ENCODE assay signal across 1 cellular context in genomic region chr20:32563311-32564272, GRCh38.
TF ChIP-seq lines count a peak whose summit lies in the region.

No MANE protein-coding gene starts in this region.

TF ChIP-seq in HepG2, 621 proteins besides CTCF, POLR2A, EP300 and RAD21 (continued from another document and continues in another):
- no peak for TF ChIP-seq REST (IDR thresholded peaks at IDR 0.05; ENCODE audit: borderline replicate concordance in 1 of 2, low read depth in 1 of 2, low read length in 2 of 2)
- peak; percentile 20; the same call in 1 of the 2 replicates for TF ChIP-seq THAP9 (CRISPR knock-in tag; IDR thresholded peaks at IDR 0.05; ENCODE audit: borderline replicate concordance)
- no peak for TF ChIP-seq RELA (CRISPR knock-in tag; IDR thresholded peaks at IDR 0.05)
- TF ChIP-seq ZNF768 (CRISPR knock-in tag; IDR thresholded peaks at IDR 0.05): peak; percentile 100
- no peak for TF ChIP-seq KMT2B (CRISPR knock-in tag; IDR thresholded peaks at IDR 0.05)
- TF ChIP-seq NFAT5 (CRISPR knock-in tag; IDR thresholded peaks at IDR 0.05): no peak
- TF ChIP-seq RCOR2 (CRISPR knock-in tag; IDR thresholded peaks at IDR 0.05): peak; percentile 71; the same call in 1 of the 2 replicates
- 0 out of 2 replicates have a peak, but pooled peaks have one; percentile 62 for TF ChIP-seq PCBP1 (IDR thresholded peaks at IDR 0.05; ENCODE audit: borderline replicate concordance, low read depth, low read length)
- TF ChIP-seq RNF2 (conservative IDR thresholded peaks at IDR 0.05; ENCODE audit: low read depth): no peak
- TF ChIP-seq KDM4B (CRISPR knock-in tag; IDR thresholded peaks at IDR 0.05): no peak
- TF ChIP-seq ZNF747 (CRISPR knock-in tag; IDR thresholded peaks at IDR 0.05; ENCODE audit: borderline replicate concordance): no peak
- TF ChIP-seq ZMYM3 (CRISPR knock-in tag; IDR thresholded peaks at IDR 0.05): peak; percentile 97
- TF ChIP-seq ZNF652 (CRISPR knock-in tag; IDR thresholded peaks at IDR 0.05; ENCODE audit: borderline replicate concordance, low read depth): no peak
- no peak for TF ChIP-seq FUBP1 (CRISPR knock-in tag; IDR thresholded peaks at IDR 0.05; ENCODE audit: borderline replicate concordance)
- no peak for TF ChIP-seq MAFF (IDR thresholded peaks at IDR 0.05; ENCODE audit: low read depth, low read length)
- TF ChIP-seq ARNT2 (CRISPR knock-in tag; IDR thresholded peaks at IDR 0.05; ENCODE audit: low read depth): no peak
- no peak for TF ChIP-seq ZFX (CRISPR knock-in tag; IDR thresholded peaks at IDR 0.05; ENCODE audit: low read depth)
- TF ChIP-seq SRY (CRISPR knock-in tag; IDR thresholded peaks at IDR 0.05): 0 out of 2 replicates have a peak, but pooled peaks have one; percentile 38
- no peak for TF ChIP-seq MXI1 (IDR thresholded peaks at IDR 0.05; ENCODE audit: borderline replicate concordance, low read depth, low read length)
- no peak for TF ChIP-seq ZNF660 (CRISPR knock-in tag; IDR thresholded peaks at IDR 0.05; ENCODE audit: borderline replicate concordance, low read depth)
- no peak for TF ChIP-seq KDM2A (CRISPR knock-in tag; IDR thresholded peaks at IDR 0.05; ENCODE audit: borderline replicate concordance, low read depth)
- no peak for TF ChIP-seq GLI4 (CRISPR knock-in tag; IDR thresholded peaks at IDR 0.05; ENCODE audit: borderline replicate concordance)
- TF ChIP-seq SRSF9 (IDR thresholded peaks at IDR 0.05; ENCODE audit: borderline replicate concordance, insufficient read depth, low read depth, low read length, poor library complexity, severe bottlenecking): no peak
- TF ChIP-seq ZBTB7A (CRISPR knock-in tag; IDR thresholded peaks at IDR 0.05): 0 out of 2 replicates have a peak, but pooled peaks have one; percentile 32
- TF ChIP-seq CAMTA2 (CRISPR knock-in tag; IDR thresholded peaks at IDR 0.05; ENCODE audit: borderline replicate concordance): no peak
- no peak for TF ChIP-seq ZMYM2 (CRISPR knock-in tag; IDR thresholded peaks at IDR 0.05)
- TF ChIP-seq ZSCAN29 (CRISPR knock-in tag; conservative IDR thresholded peaks at IDR 0.05): no peak
- TF ChIP-seq ZGPAT (CRISPR knock-in tag; IDR thresholded peaks at IDR 0.05): no peak
- no peak for TF ChIP-seq TCF12 (IDR thresholded peaks at IDR 0.05)
- no peak for TF ChIP-seq TCF12 (CRISPR knock-in tag; IDR thresholded peaks at IDR 0.05)
- no peak for TF ChIP-seq AKNA (CRISPR knock-in tag; IDR thresholded peaks at IDR 0.05; ENCODE audit: borderline replicate concordance)
- TF ChIP-seq HDAC2 (CRISPR knock-in tag; IDR thresholded peaks at IDR 0.05): no peak; the same call in 1 of the 2 replicates
- no peak for TF ChIP-seq ZNF839 (CRISPR knock-in tag; IDR thresholded peaks at IDR 0.05; ENCODE audit: borderline replicate concordance)
- no peak for TF ChIP-seq ZNF446 (CRISPR knock-in tag; IDR thresholded peaks at IDR 0.05)
- no peak for TF ChIP-seq TRIM24 (CRISPR knock-in tag; IDR thresholded peaks at IDR 0.05)
- no peak for TF ChIP-seq ZNF441 (CRISPR knock-in tag; IDR thresholded peaks at IDR 0.05; ENCODE audit: borderline replicate concordance)
- TF ChIP-seq NFYC (CRISPR knock-in tag; IDR thresholded peaks at IDR 0.05): no peak
- TF ChIP-seq SETDB1 (CRISPR knock-in tag; IDR thresholded peaks at IDR 0.05; ENCODE audit: borderline replicate concordance): no peak
- TF ChIP-seq ZBTB20 (CRISPR knock-in tag; IDR thresholded peaks at IDR 0.05; ENCODE audit: borderline replicate concordance, low read depth): no peak
- TF ChIP-seq SIX1 (CRISPR knock-in tag; IDR thresholded peaks at IDR 0.05; ENCODE audit: borderline replicate concordance): no peak
- TF ChIP-seq GATAD2A (CRISPR knock-in tag; IDR thresholded peaks at IDR 0.05): no peak
- TF ChIP-seq NFKBIZ (CRISPR knock-in tag; IDR thresholded peaks at IDR 0.05): no peak
- no peak for TF ChIP-seq ZSCAN22 (CRISPR knock-in tag; IDR thresholded peaks at IDR 0.05)
- TF ChIP-seq PTBP1 (IDR thresholded peaks at IDR 0.05; ENCODE audit: low read depth, low read length, poor library complexity, severe bottlenecking): no peak
- TF ChIP-seq SIN3B (IDR thresholded peaks at IDR 0.05; ENCODE audit: low read length): no peak
- TF ChIP-seq NR1H2 (CRISPR knock-in tag; IDR thresholded peaks at IDR 0.05; ENCODE audit: borderline replicate concordance, low read depth): no peak
- peak; percentile 28; the same call in 1 of the 2 replicates for TF ChIP-seq SP2 (CRISPR knock-in tag; IDR thresholded peaks at IDR 0.05)
- 0 out of 2 replicates have a peak, but pooled peaks have one; percentile 18 for TF ChIP-seq SALL1 (CRISPR knock-in tag; IDR thresholded peaks at IDR 0.05)
